In the genomic region with DNA sequence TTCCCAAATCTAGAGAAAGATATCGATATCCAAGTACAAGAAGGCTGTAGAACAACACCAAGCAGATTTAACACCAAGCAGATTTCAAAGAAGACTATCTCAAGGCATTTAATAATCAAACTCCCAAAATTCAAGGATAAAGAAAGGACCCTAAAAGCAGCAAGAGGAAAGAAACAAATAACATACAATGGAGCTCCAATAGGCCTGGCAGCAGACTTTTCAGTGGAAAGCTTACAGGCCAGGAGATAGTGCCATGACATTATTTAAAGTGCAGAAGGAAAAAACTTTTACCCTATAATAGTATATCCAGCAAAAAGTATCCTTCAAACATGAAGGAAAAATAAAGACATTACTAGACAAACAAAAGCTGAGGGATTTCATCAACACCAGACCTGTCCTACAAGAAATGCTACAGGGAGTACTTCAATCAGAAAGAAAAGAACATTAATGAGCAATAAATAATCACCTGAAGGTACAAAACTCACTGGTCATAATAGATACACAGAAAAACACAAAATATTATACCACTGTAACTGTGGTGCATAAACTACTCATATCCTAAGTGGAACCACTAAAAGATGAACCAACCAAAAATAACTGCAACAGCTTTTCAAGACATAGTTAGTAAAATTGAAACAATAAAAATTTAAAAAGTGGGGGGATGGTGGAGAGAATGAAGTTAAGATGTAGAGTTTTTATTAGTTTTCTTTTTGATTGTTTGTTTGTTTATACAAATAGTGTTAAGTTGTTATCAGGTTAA, we compare ENCODE assay signal across 14 cellular contexts.
DNase-seq lines count a peak whose midpoint lies in the region; ATAC-seq lines count a peak whose summit lies in the region.
"Had no signal": no experiment of that assay in that cellular context is flagged by ENCODE, and none has a peak within 500 bp of the region (broad histone marks: within the 10 kb centered on the region; RNA-seq: fewer than 3 reads in every experiment).

No MANE protein-coding gene starts in this region.

- H3K36me3 Mint-ChIP-seq in activated CD4-positive, alpha-beta T cell treated with anti-CD3 and anti-CD28 coated beads, Interleukin-2, amount 10 ng/mL, durations not matched to agents 24 days and 14 days (ENCODE audit: low read depth) = peaks cover 45% of the 10 kb centered on the region
- peaks cover 53% of the 10 kb centered on the region for H3K36me3 Mint-ChIP-seq in activated CD4-positive, alpha-beta T cell treated with anti-CD3 and anti-CD28 coated beads, Interleukin-2, amount 10 ng/mL, durations not matched to agents 7 days and 5 days (ENCODE audit: low read depth)
- peaks cover 23 to 32% of the 10 kb centered on the region in 2 donors for H3K36me3 Mint-ChIP-seq in activated T-cell treated with anti-CD3 and anti-CD28 coated beads, Interleukin-2, amount 50 U/mL, for 72 hours (ENCODE audit: insufficient read depth in 2 of 2)
- H3K36me3 Mint-ChIP-seq in T-helper 2 cell treated with Interferon-gamma antibody and Interleukin-4, amounts not matched to agents 5 μg/mL and 100 μg/mL, for 36 hours (ENCODE audit: low read depth) = peaks cover 45% of the 10 kb centered on the region
- H3K36me3 Mint-ChIP-seq in stimulated activated effector memory CD8-positive, alpha-beta T cell treated with anti-CD3 and anti-CD28 coated beads, Interleukin-12 subunit alpha, Interleukin-12 subunit beta, amount 100 ng/mL, for 72 hours = peaks cover 10% of the 10 kb centered on the region

- H3K9me3 Mint-ChIP-seq in activated CD4-positive, alpha-beta T cell treated with anti-CD3 and anti-CD28 coated beads, Interleukin-2, amount 10 ng/mL, durations not matched to agents 24 days and 14 days = peaks cover 21% of the 10 kb centered on the region
- peaks cover 26% of the 10 kb centered on the region for H3K9me3 Mint-ChIP-seq in activated CD4-positive, alpha-beta T cell treated with anti-CD3 and anti-CD28 coated beads, Interleukin-2, amount 10 ng/mL, durations not matched to agents 7 days and 5 days
- H3K9me3 Mint-ChIP-seq in activated T-cell treated with anti-CD3 and anti-CD28 coated beads, Interleukin-2, amount 50 U/mL, for 72 hours = peaks cover 13 to 14% of the 10 kb centered on the region in 2 donors
- H3K9me3 Mint-ChIP-seq in T-helper 2 cell treated with Interferon-gamma antibody and Interleukin-4, amounts not matched to agents 5 μg/mL and 100 μg/mL, for 36 hours = peaks cover 33% of the 10 kb centered on the region
- H3K9me3 Mint-ChIP-seq in stimulated activated effector memory CD8-positive, alpha-beta T cell treated with anti-CD3 and anti-CD28 coated beads, Interleukin-12 subunit alpha, Interleukin-12 subunit beta, amount 100 ng/mL, for 72 hours = peaks cover 18% of the 10 kb centered on the region

- H3K27me3 Mint-ChIP-seq in activated CD4-positive, alpha-beta T cell treated with anti-CD3 and anti-CD28 coated beads, Interleukin-2, amount 10 ng/mL, durations not matched to agents 24 days and 14 days = no peaks in the 10 kb centered on the region
- H3K27me3 Mint-ChIP-seq in activated CD4-positive, alpha-beta T cell treated with anti-CD3 and anti-CD28 coated beads, Interleukin-2, amount 10 ng/mL, durations not matched to agents 7 days and 5 days = no peaks in the 10 kb centered on the region
- H3K27me3 Mint-ChIP-seq in activated T-cell treated with anti-CD3 and anti-CD28 coated beads, Interleukin-2, amount 50 U/mL, for 72 hours (ENCODE audit: low read depth) = no peaks in the 10 kb centered on the region
- H3K27me3 Mint-ChIP-seq in T-helper 2 cell treated with Interferon-gamma antibody and Interleukin-4, amounts not matched to agents 5 μg/mL and 100 μg/mL, for 36 hours (ENCODE audit: low read depth) = no peaks in the 10 kb centered on the region

- POLR2A ChIA-PET in activated CD4-positive, alpha-beta T cell treated with anti-CD3 and anti-CD28 coated beads, Interleukin-2, amount 10 ng/mL, durations not matched to agents 7 days and 5 days (lab: Charles Lee) = no interaction called here

- CTCF ChIA-PET in activated CD4-positive, alpha-beta T cell treated with anti-CD3 and anti-CD28 coated beads, Interleukin-2, amount 10 ng/mL, durations not matched to agents 7 days and 5 days (lab: Charles Lee) = interaction anchor here (0.8 to 2.7 kb wide), 5 partner anchors 9 to 32 kb away, joined by 3 to 10 read pairs (median 4); no protein-coding TSS in a partner anchor

- intact Hi-C loops in activated CD4-positive, alpha-beta T cell treated with anti-CD3 and anti-CD28 coated beads, Interleukin-2, amount 10 ng/mL, durations not matched to agents 24 days and 14 days (cut with micrococcal nuclease) = no loop called here

- peak overlapping the region; percentile 83 for H3K27ac Mint-ChIP-seq in activated CD4-positive, alpha-beta T cell treated with anti-CD3 and anti-CD28 coated beads, Interleukin-2, amount 10 ng/mL, durations not matched to agents 24 days and 14 days
- H3K27ac Mint-ChIP-seq in activated CD4-positive, alpha-beta T cell treated with anti-CD3 and anti-CD28 coated beads, Interleukin-2, amount 10 ng/mL, durations not matched to agents 7 days and 5 days = no peak overlapping the region
- peak overlapping the region; percentile 83 for H3K27ac Mint-ChIP-seq in activated T-cell treated with anti-CD3 and anti-CD28 coated beads, Interleukin-2, amount 50 U/mL, for 72 hours
- H3K27ac Mint-ChIP-seq in T-helper 2 cell treated with Interferon-gamma antibody and Interleukin-4, amounts not matched to agents 5 μg/mL and 100 μg/mL, for 36 hours = peak overlapping the region; percentile 47
- peak overlapping the region; percentile 70 for H3K27ac Mint-ChIP-seq in stimulated activated effector memory CD8-positive, alpha-beta T cell treated with anti-CD3 and anti-CD28 coated beads, Interleukin-12 subunit alpha, Interleukin-12 subunit beta, amount 100 ng/mL, for 72 hours

- ATAC-seq in activated T-cell treated with anti-CD3 and anti-CD28 coated beads, Interleukin-2, amount 50 U/mL, for 72 hours (replicated peaks in 1 of 2) = peak; percentile 50 to 56
- ATAC-seq in stimulated activated effector memory CD8-positive, alpha-beta T cell treated with anti-CD3 and anti-CD28 coated beads, Interleukin-12 subunit alpha, Interleukin-12 subunit beta, amount 100 ng/mL, for 72 hours = peak; percentile 86
- ATAC-seq in GM18519 (IDR thresholded peaks at IDR 0.05; ENCODE audit: low FRiP score, unreplicated experiment) = no peak
- ATAC-seq: HCT116 had no signal

- DNase-seq in activated CD4-positive, alpha-beta T cell treated with anti-CD3 and anti-CD28 coated beads, Interleukin-2, amount 10 ng/mL, durations not matched to agents 24 days and 14 days = no peak
- DNase-seq in activated CD4-positive, alpha-beta T cell treated with anti-CD3 and anti-CD28 coated beads, Interleukin-2, amount 10 ng/mL, durations not matched to agents 7 days and 5 days = no peak
- no peak for DNase-seq in activated T-cell treated with anti-CD3 and anti-CD28 coated beads, Interleukin-2, amount 50 U/mL, for 72 hours
- no peak for DNase-seq in activated T-cell treated with anti-CD3 and anti-CD28 coated beads for 4 hours
- DNase-seq in T-helper 2 cell treated with Interferon-gamma antibody and Interleukin-4, amounts not matched to agents 5 μg/mL and 100 μg/mL, for 36 hours (ENCODE audit: low spot score) = no peak
- DNase-seq in stimulated activated effector memory CD8-positive, alpha-beta T cell treated with anti-CD3 and anti-CD28 coated beads, Interleukin-12 subunit alpha, Interleukin-12 subunit beta, amount 100 ng/mL, for 72 hours (ENCODE audit: low spot score in 2 of 2) = no peak
- DNase-seq: 8988T; AML-193; Caco-2; CD8-positive, alpha-beta memory T cell; GF-D8; GM23248 had no signal

- no peak overlapping the region for H3K4me3 Mint-ChIP-seq in activated CD4-positive, alpha-beta T cell treated with anti-CD3 and anti-CD28 coated beads, Interleukin-2, amount 10 ng/mL, durations not matched to agents 24 days and 14 days
- H3K4me3 Mint-ChIP-seq in activated CD4-positive, alpha-beta T cell treated with anti-CD3 and anti-CD28 coated beads, Interleukin-2, amount 10 ng/mL, durations not matched to agents 7 days and 5 days = no peak overlapping the region
- H3K4me3 Mint-ChIP-seq in activated T-cell treated with anti-CD3 and anti-CD28 coated beads, Interleukin-2, amount 50 U/mL, for 72 hours = peak overlapping the region in 1 of 2 donors; percentile 55
- H3K4me3 Mint-ChIP-seq in T-helper 2 cell treated with Interferon-gamma antibody and Interleukin-4, amounts not matched to agents 5 μg/mL and 100 μg/mL, for 36 hours = no peak overlapping the region
- H3K4me3 Mint-ChIP-seq in stimulated activated effector memory CD8-positive, alpha-beta T cell treated with anti-CD3 and anti-CD28 coated beads, Interleukin-12 subunit alpha, Interleukin-12 subunit beta, amount 100 ng/mL, for 72 hours = peak overlapping the region; percentile 32
- H3K4me3 Mint-ChIP-seq: CD8-positive, alpha-beta memory T cell had no signal

- peaks cover 49% of the 10 kb centered on the region for H3K4me1 Mint-ChIP-seq in activated CD4-positive, alpha-beta T cell treated with anti-CD3 and anti-CD28 coated beads, Interleukin-2, amount 10 ng/mL, durations not matched to agents 24 days and 14 days
- H3K4me1 Mint-ChIP-seq in activated CD4-positive, alpha-beta T cell treated with anti-CD3 and anti-CD28 coated beads, Interleukin-2, amount 10 ng/mL, durations not matched to agents 7 days and 5 days = peaks cover 36% of the 10 kb centered on the region
- peaks cover 60% of the 10 kb centered on the region for H3K4me1 Mint-ChIP-seq in activated T-cell treated with anti-CD3 and anti-CD28 coated beads, Interleukin-2, amount 50 U/mL, for 72 hours (ENCODE audit: low read depth)
- peaks cover 47% of the 10 kb centered on the region for H3K4me1 Mint-ChIP-seq in T-helper 2 cell treated with Interferon-gamma antibody and Interleukin-4, amounts not matched to agents 5 μg/mL and 100 μg/mL, for 36 hours (ENCODE audit: low read depth)
- peaks cover 84% of the 10 kb centered on the region for H3K4me1 Mint-ChIP-seq in stimulated activated effector memory CD8-positive, alpha-beta T cell treated with anti-CD3 and anti-CD28 coated beads, Interleukin-12 subunit alpha, Interleukin-12 subunit beta, amount 100 ng/mL, for 72 hours
